1 cellular context compared by ENCODE assay signal in the genomic region with DNA sequence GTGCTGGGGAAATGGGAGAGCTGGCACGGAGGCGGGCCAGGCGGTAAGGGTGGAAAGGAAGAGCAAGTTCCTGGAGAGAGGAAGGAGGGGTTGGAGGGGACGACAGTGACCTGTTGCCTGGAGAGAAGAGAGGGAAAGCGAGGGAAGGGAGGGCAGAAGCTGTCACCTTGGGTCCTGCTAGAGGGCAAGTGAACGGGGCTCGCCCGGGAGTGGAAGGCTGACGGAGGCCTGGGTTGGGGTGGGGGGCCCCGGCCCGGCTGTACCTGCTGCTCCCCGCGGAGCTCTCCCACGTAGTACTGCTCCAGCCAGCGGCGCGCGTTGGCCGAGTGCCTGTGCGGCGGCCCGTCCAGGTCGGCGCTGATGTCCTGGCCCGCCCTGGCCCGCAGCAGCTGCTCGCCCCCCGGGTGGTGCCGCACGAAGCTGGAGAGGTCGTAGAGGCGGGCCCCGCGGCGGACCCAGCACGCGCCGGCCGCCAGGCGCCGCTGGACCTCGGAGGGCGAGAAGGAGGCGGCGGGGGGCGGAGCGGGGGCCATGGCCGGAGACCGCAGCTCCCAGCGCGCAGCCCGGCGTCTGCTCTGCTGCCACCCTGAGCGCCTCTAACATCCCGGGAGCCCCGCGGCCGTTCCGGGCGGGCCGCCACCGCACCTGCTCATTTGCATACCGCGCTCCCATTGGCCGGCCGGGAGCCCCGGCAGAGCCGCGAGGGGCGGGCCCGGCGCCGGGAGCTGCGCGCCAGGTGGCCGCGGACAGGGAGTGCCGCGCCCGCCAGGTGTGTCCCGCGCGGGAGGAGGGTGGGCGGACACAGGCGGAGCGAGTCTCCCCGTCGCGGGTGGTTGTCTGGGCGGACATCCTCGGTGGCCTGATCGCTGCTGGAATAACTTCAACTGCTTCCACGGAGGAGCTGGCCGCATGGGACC.
TF ChIP-seq lines count a peak whose summit lies in the region.

A gene with protein sequence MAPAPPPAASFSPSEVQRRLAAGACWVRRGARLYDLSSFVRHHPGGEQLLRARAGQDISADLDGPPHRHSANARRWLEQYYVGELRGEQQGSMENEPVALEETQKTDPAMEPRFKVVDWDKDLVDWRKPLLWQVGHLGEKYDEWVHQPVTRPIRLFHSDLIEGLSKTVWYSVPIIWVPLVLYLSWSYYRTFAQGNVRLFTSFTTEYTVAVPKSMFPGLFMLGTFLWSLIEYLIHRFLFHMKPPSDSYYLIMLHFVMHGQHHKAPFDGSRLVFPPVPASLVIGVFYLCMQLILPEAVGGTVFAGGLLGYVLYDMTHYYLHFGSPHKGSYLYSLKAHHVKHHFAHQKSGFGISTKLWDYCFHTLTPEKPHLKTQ (minus strand): TSS at position 598 of the 917 bp plus-strand sequence. CDS start 65 bp downstream, at position 533.

TF ChIP-seq in HEK293, 187 proteins besides CTCF, POLR2A, EP300 and RAD21 (continues in another document):
- TF ChIP-seq, protein P1, sequence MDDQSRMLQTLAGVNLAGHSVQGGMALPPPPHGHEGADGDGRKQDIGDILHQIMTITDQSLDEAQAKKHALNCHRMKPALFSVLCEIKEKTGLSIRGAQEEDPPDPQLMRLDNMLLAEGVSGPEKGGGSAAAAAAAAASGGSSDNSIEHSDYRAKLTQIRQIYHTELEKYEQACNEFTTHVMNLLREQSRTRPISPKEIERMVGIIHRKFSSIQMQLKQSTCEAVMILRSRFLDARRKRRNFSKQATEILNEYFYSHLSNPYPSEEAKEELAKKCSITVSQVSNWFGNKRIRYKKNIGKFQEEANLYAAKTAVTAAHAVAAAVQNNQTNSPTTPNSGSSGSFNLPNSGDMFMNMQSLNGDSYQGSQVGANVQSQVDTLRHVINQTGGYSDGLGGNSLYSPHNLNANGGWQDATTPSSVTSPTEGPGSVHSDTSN (CRISPR knock-in tag; IDR thresholded peaks at IDR 0.05), result no peak
- TF ChIP-seq, protein P2, sequence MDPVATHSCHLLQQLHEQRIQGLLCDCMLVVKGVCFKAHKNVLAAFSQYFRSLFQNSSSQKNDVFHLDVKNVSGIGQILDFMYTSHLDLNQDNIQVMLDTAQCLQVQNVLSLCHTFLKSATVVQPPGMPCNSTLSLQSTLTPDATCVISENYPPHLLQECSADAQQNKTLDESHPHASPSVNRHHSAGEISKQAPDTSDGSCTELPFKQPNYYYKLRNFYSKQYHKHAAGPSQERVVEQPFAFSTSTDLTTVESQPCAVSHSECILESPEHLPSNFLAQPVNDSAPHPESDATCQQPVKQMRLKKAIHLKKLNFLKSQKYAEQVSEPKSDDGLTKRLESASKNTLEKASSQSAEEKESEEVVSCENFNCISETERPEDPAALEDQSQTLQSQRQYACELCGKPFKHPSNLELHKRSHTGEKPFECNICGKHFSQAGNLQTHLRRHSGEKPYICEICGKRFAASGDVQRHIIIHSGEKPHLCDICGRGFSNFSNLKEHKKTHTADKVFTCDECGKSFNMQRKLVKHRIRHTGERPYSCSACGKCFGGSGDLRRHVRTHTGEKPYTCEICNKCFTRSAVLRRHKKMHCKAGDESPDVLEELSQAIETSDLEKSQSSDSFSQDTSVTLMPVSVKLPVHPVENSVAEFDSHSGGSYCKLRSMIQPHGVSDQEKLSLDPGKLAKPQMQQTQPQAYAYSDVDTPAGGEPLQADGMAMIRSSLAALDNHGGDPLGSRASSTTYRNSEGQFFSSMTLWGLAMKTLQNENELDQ (tag by site-specific recombination; IDR thresholded peaks at IDR 0.05; ENCODE audit: low read depth), result no peak
- TF ChIP-seq WT1 (tag by site-specific recombination; IDR thresholded peaks at IDR 0.05), result no peak
- no peak for TF ChIP-seq ZNF621 (tag by site-specific recombination; IDR thresholded peaks at IDR 0.05)
- no peak for TF ChIP-seq ZNF791 (tag by site-specific recombination; IDR thresholded peaks at IDR 0.05)
- no peak for TF ChIP-seq ZNF16 (tag by site-specific recombination; IDR thresholded peaks at IDR 0.05; ENCODE audit: low read depth)
- TF ChIP-seq ZNF560 (tag by site-specific recombination; IDR thresholded peaks at IDR 0.05; ENCODE audit: borderline replicate concordance), result no peak
- no peak for TF ChIP-seq ZFP37 (tag by site-specific recombination; IDR thresholded peaks at IDR 0.05)
- TF ChIP-seq, protein P3, sequence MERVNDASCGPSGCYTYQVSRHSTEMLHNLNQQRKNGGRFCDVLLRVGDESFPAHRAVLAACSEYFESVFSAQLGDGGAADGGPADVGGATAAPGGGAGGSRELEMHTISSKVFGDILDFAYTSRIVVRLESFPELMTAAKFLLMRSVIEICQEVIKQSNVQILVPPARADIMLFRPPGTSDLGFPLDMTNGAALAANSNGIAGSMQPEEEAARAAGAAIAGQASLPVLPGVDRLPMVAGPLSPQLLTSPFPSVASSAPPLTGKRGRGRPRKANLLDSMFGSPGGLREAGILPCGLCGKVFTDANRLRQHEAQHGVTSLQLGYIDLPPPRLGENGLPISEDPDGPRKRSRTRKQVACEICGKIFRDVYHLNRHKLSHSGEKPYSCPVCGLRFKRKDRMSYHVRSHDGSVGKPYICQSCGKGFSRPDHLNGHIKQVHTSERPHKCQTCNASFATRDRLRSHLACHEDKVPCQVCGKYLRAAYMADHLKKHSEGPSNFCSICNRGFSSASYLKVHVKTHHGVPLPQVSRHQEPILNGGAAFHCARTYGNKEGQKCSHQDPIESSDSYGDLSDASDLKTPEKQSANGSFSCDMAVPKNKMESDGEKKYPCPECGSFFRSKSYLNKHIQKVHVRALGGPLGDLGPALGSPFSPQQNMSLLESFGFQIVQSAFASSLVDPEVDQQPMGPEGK (tag by site-specific recombination; IDR thresholded peaks at IDR 0.05), result peak; percentile 39
- TF ChIP-seq, protein P4, sequence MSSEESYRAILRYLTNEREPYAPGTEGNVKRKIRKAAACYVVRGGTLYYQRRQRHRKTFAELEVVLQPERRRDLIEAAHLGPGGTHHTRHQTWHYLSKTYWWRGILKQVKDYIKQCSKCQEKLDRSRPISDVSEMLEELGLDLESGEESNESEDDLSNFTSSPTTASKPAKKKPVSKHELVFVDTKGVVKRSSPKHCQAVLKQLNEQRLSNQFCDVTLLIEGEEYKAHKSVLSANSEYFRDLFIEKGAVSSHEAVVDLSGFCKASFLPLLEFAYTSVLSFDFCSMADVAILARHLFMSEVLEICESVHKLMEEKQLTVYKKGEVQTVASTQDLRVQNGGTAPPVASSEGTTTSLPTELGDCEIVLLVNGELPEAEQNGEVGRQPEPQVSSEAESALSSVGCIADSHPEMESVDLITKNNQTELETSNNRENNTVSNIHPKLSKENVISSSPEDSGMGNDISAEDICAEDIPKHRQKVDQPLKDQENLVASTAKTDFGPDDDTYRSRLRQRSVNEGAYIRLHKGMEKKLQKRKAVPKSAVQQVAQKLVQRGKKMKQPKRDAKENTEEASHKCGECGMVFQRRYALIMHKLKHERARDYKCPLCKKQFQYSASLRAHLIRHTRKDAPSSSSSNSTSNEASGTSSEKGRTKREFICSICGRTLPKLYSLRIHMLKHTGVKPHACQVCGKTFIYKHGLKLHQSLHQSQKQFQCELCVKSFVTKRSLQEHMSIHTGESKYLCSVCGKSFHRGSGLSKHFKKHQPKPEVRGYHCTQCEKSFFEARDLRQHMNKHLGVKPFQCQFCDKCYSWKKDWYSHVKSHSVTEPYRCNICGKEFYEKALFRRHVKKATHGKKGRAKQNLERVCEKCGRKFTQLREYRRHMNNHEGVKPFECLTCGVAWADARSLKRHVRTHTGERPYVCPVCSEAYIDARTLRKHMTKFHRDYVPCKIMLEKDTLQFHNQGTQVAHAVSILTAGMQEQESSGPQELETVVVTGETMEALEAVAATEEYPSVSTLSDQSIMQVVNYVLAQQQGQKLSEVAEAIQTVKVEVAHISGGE (tag by site-specific recombination; conservative IDR thresholded peaks at IDR 0.05; ENCODE audit: low read depth), result no peak
- TF ChIP-seq ZNF473 (tag by site-specific recombination; IDR thresholded peaks at IDR 0.05), result no peak
- no peak for TF ChIP-seq ZNF214 (tag by site-specific recombination; IDR thresholded peaks at IDR 0.05; ENCODE audit: borderline replicate concordance)
- no peak for TF ChIP-seq ZNF174 (tag by site-specific recombination; IDR thresholded peaks at IDR 0.05)
- TF ChIP-seq ZNF133 (tag by site-specific recombination; IDR thresholded peaks at IDR 0.05), result no peak
- TF ChIP-seq ZNF701 (tag by site-specific recombination; IDR thresholded peaks at IDR 0.05), result no peak
- TF ChIP-seq ZNF311 (tag by site-specific recombination; IDR thresholded peaks at IDR 0.05; ENCODE audit: borderline replicate concordance), result no peak
- no peak for TF ChIP-seq ZNF19 (tag by site-specific recombination; IDR thresholded peaks at IDR 0.05; ENCODE audit: low read depth)
- no peak for TF ChIP-seq ZNF221 (tag by site-specific recombination; IDR thresholded peaks at IDR 0.05; ENCODE audit: borderline replicate concordance)
- no peak for TF ChIP-seq HOXC10 (CRISPR knock-in tag; IDR thresholded peaks at IDR 0.05)
- TF ChIP-seq KLF7 (tag by site-specific recombination; IDR thresholded peaks at IDR 0.05; ENCODE audit: borderline replicate concordance), result no peak
- TF ChIP-seq ZNF416 (tag by site-specific recombination; IDR thresholded peaks at IDR 0.05), result no peak
- TF ChIP-seq MEIS1 (CRISPR knock-in tag; IDR thresholded peaks at IDR 0.05; ENCODE audit: borderline replicate concordance), result no peak
- no peak for TF ChIP-seq ZNF23 (tag by site-specific recombination; IDR thresholded peaks at IDR 0.05; ENCODE audit: borderline replicate concordance)
- TF ChIP-seq ZNF558 (tag by site-specific recombination; IDR thresholded peaks at IDR 0.05), result no peak
- TF ChIP-seq ZNF391 (tag by site-specific recombination; IDR thresholded peaks at IDR 0.05; ENCODE audit: borderline replicate concordance, low read depth), result no peak
- peak; percentile 62; the same call in 1 of the 2 replicates for TF ChIP-seq ZNF660 (tag by site-specific recombination; IDR thresholded peaks at IDR 0.05)
- TF ChIP-seq FEZF1 (tag by site-specific recombination; IDR thresholded peaks at IDR 0.05), result no peak
- TF ChIP-seq, protein P5, sequence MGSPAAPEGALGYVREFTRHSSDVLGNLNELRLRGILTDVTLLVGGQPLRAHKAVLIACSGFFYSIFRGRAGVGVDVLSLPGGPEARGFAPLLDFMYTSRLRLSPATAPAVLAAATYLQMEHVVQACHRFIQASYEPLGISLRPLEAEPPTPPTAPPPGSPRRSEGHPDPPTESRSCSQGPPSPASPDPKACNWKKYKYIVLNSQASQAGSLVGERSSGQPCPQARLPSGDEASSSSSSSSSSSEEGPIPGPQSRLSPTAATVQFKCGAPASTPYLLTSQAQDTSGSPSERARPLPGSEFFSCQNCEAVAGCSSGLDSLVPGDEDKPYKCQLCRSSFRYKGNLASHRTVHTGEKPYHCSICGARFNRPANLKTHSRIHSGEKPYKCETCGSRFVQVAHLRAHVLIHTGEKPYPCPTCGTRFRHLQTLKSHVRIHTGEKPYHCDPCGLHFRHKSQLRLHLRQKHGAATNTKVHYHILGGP (tag by site-specific recombination; IDR thresholded peaks at IDR 0.05), result peak; percentile 71; the same call in 1 of the 2 replicates
- TF ChIP-seq, protein P6, sequence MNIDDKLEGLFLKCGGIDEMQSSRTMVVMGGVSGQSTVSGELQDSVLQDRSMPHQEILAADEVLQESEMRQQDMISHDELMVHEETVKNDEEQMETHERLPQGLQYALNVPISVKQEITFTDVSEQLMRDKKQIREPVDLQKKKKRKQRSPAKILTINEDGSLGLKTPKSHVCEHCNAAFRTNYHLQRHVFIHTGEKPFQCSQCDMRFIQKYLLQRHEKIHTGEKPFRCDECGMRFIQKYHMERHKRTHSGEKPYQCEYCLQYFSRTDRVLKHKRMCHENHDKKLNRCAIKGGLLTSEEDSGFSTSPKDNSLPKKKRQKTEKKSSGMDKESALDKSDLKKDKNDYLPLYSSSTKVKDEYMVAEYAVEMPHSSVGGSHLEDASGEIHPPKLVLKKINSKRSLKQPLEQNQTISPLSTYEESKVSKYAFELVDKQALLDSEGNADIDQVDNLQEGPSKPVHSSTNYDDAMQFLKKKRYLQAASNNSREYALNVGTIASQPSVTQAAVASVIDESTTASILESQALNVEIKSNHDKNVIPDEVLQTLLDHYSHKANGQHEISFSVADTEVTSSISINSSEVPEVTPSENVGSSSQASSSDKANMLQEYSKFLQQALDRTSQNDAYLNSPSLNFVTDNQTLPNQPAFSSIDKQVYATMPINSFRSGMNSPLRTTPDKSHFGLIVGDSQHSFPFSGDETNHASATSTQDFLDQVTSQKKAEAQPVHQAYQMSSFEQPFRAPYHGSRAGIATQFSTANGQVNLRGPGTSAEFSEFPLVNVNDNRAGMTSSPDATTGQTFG (tag by site-specific recombination; IDR thresholded peaks at IDR 0.05; ENCODE audit: borderline replicate concordance), result no peak
- no peak for TF ChIP-seq ZNF555 (tag by site-specific recombination; conservative IDR thresholded peaks at IDR 0.05)
- no peak for TF ChIP-seq ZNF830 (tag by site-specific recombination; IDR thresholded peaks at IDR 0.05; ENCODE audit: low read depth)
- TF ChIP-seq ZBTB48 (tag by site-specific recombination; IDR thresholded peaks at IDR 0.05), result no peak
- TF ChIP-seq, protein P7, sequence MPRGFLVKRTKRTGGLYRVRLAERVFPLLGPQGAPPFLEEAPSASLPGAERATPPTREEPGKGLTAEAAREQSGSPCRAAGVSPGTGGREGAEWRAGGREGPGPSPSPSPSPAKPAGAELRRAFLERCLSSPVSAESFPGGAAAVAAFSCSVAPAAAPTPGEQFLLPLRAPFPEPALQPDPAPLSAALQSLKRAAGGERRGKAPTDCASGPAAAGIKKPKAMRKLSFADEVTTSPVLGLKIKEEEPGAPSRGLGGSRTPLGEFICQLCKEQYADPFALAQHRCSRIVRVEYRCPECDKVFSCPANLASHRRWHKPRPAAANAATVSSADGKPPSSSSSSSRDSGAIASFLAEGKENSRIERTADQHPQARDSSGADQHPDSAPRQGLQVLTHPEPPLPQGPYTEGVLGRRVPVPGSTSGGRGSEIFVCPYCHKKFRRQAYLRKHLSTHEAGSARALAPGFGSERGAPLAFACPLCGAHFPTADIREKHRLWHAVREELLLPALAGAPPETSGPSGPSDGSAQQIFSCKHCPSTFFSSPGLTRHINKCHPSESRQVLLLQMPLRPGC (tag by site-specific recombination; IDR thresholded peaks at IDR 0.05), result no peak
- no peak; the same call in 1 of the 2 replicates for TF ChIP-seq ZBTB8A (tag by site-specific recombination; IDR thresholded peaks at IDR 0.05)
- TF ChIP-seq EGR2 (tag by site-specific recombination; IDR thresholded peaks at IDR 0.05; ENCODE audit: low read depth), result no peak
- TF ChIP-seq, protein P8, sequence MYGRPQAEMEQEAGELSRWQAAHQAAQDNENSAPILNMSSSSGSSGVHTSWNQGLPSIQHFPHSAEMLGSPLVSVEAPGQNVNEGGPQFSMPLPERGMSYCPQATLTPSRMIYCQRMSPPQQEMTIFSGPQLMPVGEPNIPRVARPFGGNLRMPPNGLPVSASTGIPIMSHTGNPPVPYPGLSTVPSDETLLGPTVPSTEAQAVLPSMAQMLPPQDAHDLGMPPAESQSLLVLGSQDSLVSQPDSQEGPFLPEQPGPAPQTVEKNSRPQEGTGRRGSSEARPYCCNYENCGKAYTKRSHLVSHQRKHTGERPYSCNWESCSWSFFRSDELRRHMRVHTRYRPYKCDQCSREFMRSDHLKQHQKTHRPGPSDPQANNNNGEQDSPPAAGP (tag by site-specific recombination; IDR thresholded peaks at IDR 0.05), result peak; percentile 48; the same call in 1 of the 2 replicates
- peak; percentile 99 for TF ChIP-seq SCRT2 (tag by site-specific recombination; IDR thresholded peaks at IDR 0.05)
- TF ChIP-seq ZSCAN16 (tag by site-specific recombination; IDR thresholded peaks at IDR 0.05), result no peak
- TF ChIP-seq OVOL3 (tag by site-specific recombination; IDR thresholded peaks at IDR 0.05), result no peak
- TF ChIP-seq ZNF585B (tag by site-specific recombination; IDR thresholded peaks at IDR 0.05), result no peak
- TF ChIP-seq OSR2 (tag by site-specific recombination; IDR thresholded peaks at IDR 0.05), result peak; percentile 28; the same call in 1 of the 2 replicates
- no peak for TF ChIP-seq ZNF76 (tag by site-specific recombination; IDR thresholded peaks at IDR 0.05; ENCODE audit: borderline replicate concordance, low read depth)
- peak; percentile 58; the same call in 1 of the 2 replicates for TF ChIP-seq IKZF3 (tag by site-specific recombination; IDR thresholded peaks at IDR 0.05)
